8 cellular contexts compared by ENCODE assay signal in genomic region chr6:5302220-5302946, GRCh38.
DNase-seq lines count a peak whose midpoint lies in the region; ATAC-seq and FAIRE-seq lines count a peak whose summit lies in the region.

No MANE protein-coding gene starts in this region.

- peak; percentile 91 for ATAC-seq in HG03139 (IDR thresholded peaks at IDR 0.05; ENCODE audit: unreplicated experiment)

- DNase-seq in DMS 273 treated with DMSO at 0.1 percent for 48 hours (lab: John Stamatoyannopoulos, UW) (peak; percentile 7), GM19239 (ENCODE audit: insufficient read length, low spot score) (peak; percentile 42), KG1 (lab: John Stamatoyannopoulos, UW) (no peak), HuH-7.5 (ENCODE audit: low spot score) (no peak), NCI-H1436 (lab: John Stamatoyannopoulos, UW) (no peak)
- peak; percentile 75 for DNase-seq in activated effector memory CD4-positive, alpha-beta T cell treated with anti-CD3 and anti-CD28 coated beads, Interleukin-2, amount 50 U/mL, for 16 hours
- DNase-seq in stimulated activated CD8-positive, alpha-beta memory T cell treated with anti-CD3 and anti-CD28 coated beads, Interleukin-4, amount 100 ng/mL, for 48 hours, result peak; percentile 73

- peak; percentile 90 for FAIRE-seq in GM19239 (lab: Jason Lieb, UNC)

Comparison
In these comparisons a context has a peak if more than half of its experiments do, and no peak if none do; other contexts are left out.
1. DNase-seq: peak in DMS 273 treated with DMSO at 0.1 percent for 48 hours (single experiment), GM19239 (single experiment), activated effector memory CD4-positive, alpha-beta T cell treated with anti-CD3 and anti-CD28 coated beads, Interleukin-2, amount 50 U/mL, for 16 hours (single experiment) and stimulated activated CD8-positive, alpha-beta memory T cell treated with anti-CD3 and anti-CD28 coated beads, Interleukin-4, amount 100 ng/mL, for 48 hours (single experiment); none in KG1 (single experiment), HuH-7.5 (single experiment) and NCI-H1436 (single experiment).